Comparison of ENCODE assay signal across 8 cellular contexts in genomic region chr3:52831500-52832301, GRCh38. TPM values are rescaled to one million over a fixed set of nuclear protein-coding genes. Genes with fewer than 3 reads are reported as not detected.
DNase-seq lines count a peak whose midpoint lies in the region; ATAC-seq and TF ChIP-seq lines count a peak whose summit lies in the region.

No MANE protein-coding gene starts in this region.

- TF ChIP-seq CTCF in C4-2B (conservative IDR thresholded peaks at IDR 0.05): no peak

- ATAC-seq in GM19395 (IDR thresholded peaks at IDR 0.05; ENCODE audit: unreplicated experiment) (no peak), GM18520 (IDR thresholded peaks at IDR 0.05; ENCODE audit: unreplicated experiment) (no peak), GM18870 (IDR thresholded peaks at IDR 0.05; ENCODE audit: unreplicated experiment) (no peak)

- DNase-seq in NCI-H1105 (lab: John Stamatoyannopoulos, UW) (peak; percentile 7), cerebellum (ENCODE audit: low spot score) (peak; percentile 44), mucosa of gallbladder (ENCODE audit: low spot score) (peak; percentile 54), GM19240 (ENCODE audit: insufficient read length, low spot score) (no peak)

- peak overlapping the region; percentile 52 for H3K27ac ChIP-seq in C4-2B

RNA-seq across cellular contexts. Expression of gene ITIH4, which starts 1.2 kb away (rescaled TPM):
- 8.0 TPM for total RNA-seq in cerebellum
- total RNA-seq in mucosa of gallbladder: 10.2 TPM

RNA-seq across cellular contexts. Expression of gene MUSTN1, which starts 3.1 kb away (rescaled TPM):
- 0.82 TPM for total RNA-seq in cerebellum
- 4.7 TPM for total RNA-seq in mucosa of gallbladder

RNA-seq across cellular contexts. Expression of gene ITIH3, which starts 37.1 kb away (rescaled TPM):
- 0.45 TPM for total RNA-seq in cerebellum
- total RNA-seq in mucosa of gallbladder: 2.0 TPM

RNA-seq across cellular contexts. Expression of gene ITIH1, which starts 54.3 kb away (rescaled TPM):
- total RNA-seq in cerebellum (0.18 TPM), mucosa of gallbladder (4.8 TPM)
